In the genomic region with DNA sequence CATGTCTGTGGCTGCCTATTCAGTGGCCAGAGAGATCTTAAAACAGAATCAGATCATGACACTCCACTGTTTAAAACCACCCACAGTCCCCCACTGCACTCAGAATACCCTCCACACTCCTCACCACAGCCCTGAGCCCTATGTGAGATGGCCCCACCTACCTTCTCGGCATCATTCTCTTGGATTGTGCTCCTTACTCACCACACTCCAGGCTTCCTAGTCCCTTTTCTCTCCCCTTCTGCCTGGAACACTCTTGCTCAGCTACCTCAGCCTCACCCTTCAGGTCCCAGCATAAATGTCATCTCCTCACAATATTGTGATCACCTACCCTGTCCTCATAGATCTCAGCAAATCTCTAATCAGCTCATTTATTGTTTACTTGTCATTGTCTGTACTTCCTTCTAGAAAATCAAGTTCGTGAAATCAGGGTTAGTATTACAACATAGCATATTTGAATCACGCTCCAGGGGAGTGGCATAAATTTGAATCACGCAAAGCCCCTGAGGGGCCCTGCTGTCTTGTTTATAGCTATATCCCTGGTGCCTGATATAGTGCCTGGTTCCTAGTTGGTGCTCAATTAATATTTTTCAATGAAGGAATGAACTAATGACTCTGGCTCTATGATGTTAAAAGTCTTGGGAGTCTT, we compare ENCODE assay signal across 27 cellular contexts. TPM values are rescaled to one million over a fixed set of nuclear protein-coding genes. Genes with fewer than 3 reads are reported as not detected.
"Had no signal": no experiment of that assay in that cellular context is flagged by ENCODE, and none has a peak within 500 bp of the region (broad histone marks: within the 10 kb centered on the region; RNA-seq: fewer than 3 reads in every experiment).

No MANE protein-coding gene starts in this region.

- FAIRE-seq: keratinocyte had no signal

- DNase-seq: cortex of kidney; dorsolateral prefrontal cortex; effector CD8-positive, alpha-beta T cell; esophagus squamous epithelium; foreskin fibroblast; immature natural killer cell; left cardiac atrium; left ventricle myocardium inferior; lower lobe of right lung; mesenchymal stem cell; midbrain; psoas muscle; spleen; stimulated activated CD4-positive, alpha-beta T cell treated with anti-CD3 and anti-CD28 coated beads, Interleukin-15, amount 100 ng/mL, for 24 hours; stimulated activated CD4-positive, alpha-beta T cell treated with anti-CD3 and anti-CD28 coated beads, Interleukin-1b, Interleukin-23, amount 100 ng/mL, for 48 hours; stimulated activated naive CD4-positive, alpha-beta T cell; stomach; substantia nigra; transverse colon had no signal

- H2AFZ ChIP-seq: neural progenitor cell had no signal

- H3K27ac ChIP-seq: dorsolateral prefrontal cortex, esophagus squamous epithelium, left ventricle myocardium inferior, lower lobe of right lung, neural progenitor cell, psoas muscle, spleen, stomach, thoracic aorta, transverse colon had no signal

- H3K9ac ChIP-seq: neural progenitor cell had no signal

- H3K4me2 ChIP-seq: neural progenitor cell had no signal

- H3K27me3 ChIP-seq: esophagus squamous epithelium, neural progenitor cell, spleen, stomach, transverse colon had no signal

- H3K36me3 ChIP-seq: esophagus squamous epithelium, left ventricle myocardium inferior, lower lobe of right lung, neural progenitor cell, spleen, stomach, thoracic aorta, transverse colon had no signal

- H3K4me3 ChIP-seq: dorsolateral prefrontal cortex, esophagus squamous epithelium, left ventricle myocardium inferior, lower lobe of right lung, neural progenitor cell, psoas muscle, spleen, stomach, thoracic aorta, transverse colon had no signal

- H3K9me3 ChIP-seq: lower lobe of right lung, thoracic aorta, transverse colon had no signal

- ATAC-seq: left cardiac atrium; lower lobe of right lung; natural killer cell treated with Interleukin-12 subunit alpha and Interleukin-12 subunit beta and Interleukin-15 and Interleukin-18, amount 100 ng/mL, for 72 hours; psoas muscle; sciatic nerve had no signal

- H3K4me1 ChIP-seq: esophagus squamous epithelium, left ventricle myocardium inferior, lower lobe of right lung, neural progenitor cell, psoas muscle, spleen, stomach, transverse colon had no signal

RNA-seq across cellular contexts. Expression of a gene that starts 42.8 kb away (rescaled TPM):
- total RNA-seq: esophagus squamous epithelium; left cardiac atrium; left ventricle myocardium inferior; lower lobe of right lung; natural killer cell treated with Interleukin-12 subunit alpha and Interleukin-12 subunit beta and Interleukin-15 and Interleukin-18, amount 100 ng/mL, for 72 hours; omental fat pad; psoas muscle; sciatic nerve; skeletal muscle tissue; spleen; stomach; thoracic aorta; transverse colon; ureter had no signal
- polyA plus RNA-seq: immature natural killer cell, keratinocyte, psoas muscle, spleen had no signal
